ENCODE assay signal across 8 cellular contexts in genomic region chr14:64540208-64541202, GRCh38.
A peak's percentile ranks its signal among the peaks of the same experiment; 100 is the strongest.
DNase-seq lines count a peak whose midpoint lies in the region; ATAC-seq and TF ChIP-seq lines count a peak whose summit lies in the region.

Gene HSPA2 (plus strand): TSS chr14:64540741. CDS start chr14:64540850, 109 bp downstream.

- no peaks in the 10 kb centered on the region for H3K36me3 ChIP-seq in WERI-Rb-1

- H3K9me3 ChIP-seq in WERI-Rb-1 (ENCODE audit: severe bottlenecking), result peaks cover 13% of the 10 kb centered on the region

- DNase-seq in NCI-H2196 (lab: John Stamatoyannopoulos, UW; ENCODE audit: unreplicated experiment) (peak; percentile 98), cerebellar nuclear complex (lab: John Stamatoyannopoulos, UW) (peak; percentile 57 to 84), islet precursor cell (peak; percentile 99), WERI-Rb-1 (no peak)
- peak; percentile 93 to 94 (median 94) for DNase-seq in stimulated activated CD4-positive, alpha-beta T cell treated with anti-CD3 and anti-CD28 coated beads, Interleukin-12 subunit alpha, Interleukin-12 subunit beta, amount 100 ng/mL, for 48 hours (ENCODE audit: low read depth in 2 of 3, low spot score in 1 of 3)

- no peaks in the 10 kb centered on the region for H3K27me3 ChIP-seq in WERI-Rb-1 (ENCODE audit: insufficient read depth, low read depth, severe bottlenecking)

- ATAC-seq in GM18511 (IDR thresholded peaks at IDR 0.05; ENCODE audit: unreplicated experiment) (peak; percentile 96), HG03039 (IDR thresholded peaks at IDR 0.05; ENCODE audit: unreplicated experiment) (peak; percentile 96)
- peak; percentile 94 to 96 for ATAC-seq in activated CD4-positive, CD25-positive, alpha-beta regulatory T cell treated with anti-CD3 and anti-CD28 coated beads, Interleukin-2, amount 50 U/mL, for 24 hours

- H3K4me3 ChIP-seq in WERI-Rb-1 (ENCODE audit: low read depth, low read length), result no peak within 1 kb of the TSS

- no peak for TF ChIP-seq CTCF in WERI-Rb-1 (IDR thresholded peaks at IDR 0.05; ENCODE audit: low read depth, low read length)

- no peak within 1 kb of the TSS for H3K27ac ChIP-seq in WERI-Rb-1
